Comparison of ENCODE assay signal across 14 cellular contexts in the genomic region with DNA sequence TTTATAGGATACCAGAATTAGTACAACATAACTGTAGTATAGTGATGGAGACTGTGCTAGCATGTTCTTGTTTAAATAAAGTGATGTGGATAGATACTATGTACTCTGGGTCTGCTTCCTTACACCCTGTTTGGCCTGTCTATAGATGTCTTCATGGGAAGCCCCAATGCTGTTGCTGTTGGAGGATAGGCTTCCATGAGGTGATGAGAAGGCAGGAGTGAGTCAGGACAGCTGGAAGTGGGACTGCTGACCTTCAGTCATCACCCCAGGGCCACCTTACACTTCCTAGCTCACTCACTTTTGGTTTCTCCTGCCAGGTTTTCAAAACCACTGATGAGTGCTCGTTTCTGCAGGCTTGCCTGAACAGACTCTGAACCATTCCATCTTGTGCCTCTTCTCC. TPM values are rescaled to one million over a fixed set of nuclear protein-coding genes. Genes with fewer than 3 reads are reported as not detected.
DNase-seq lines count a peak whose midpoint lies in the region; ATAC-seq and TF ChIP-seq lines count a peak whose summit lies in the region.
"Had no signal": no experiment of that assay in that cellular context is flagged by ENCODE, and none has a peak within 500 bp of the region (broad histone marks: within the 10 kb centered on the region; RNA-seq: fewer than 3 reads in every experiment).

No MANE protein-coding gene starts in this region.

- H3K9me3 ChIP-seq in PC-3 (ENCODE audit: low read length): no peaks in the 10 kb centered on the region
- H3K9me3 ChIP-seq: pancreas, tibial artery had no signal

- DNase-seq in stimulated activated naive CD8-positive, alpha-beta T cell treated with anti-CD3 and anti-CD28 coated beads, Interleukin-15, Interleukin-2, amounts not matched to agents 100 U/mL and 50 U/mL, for 24 hours: no peak
- DNase-seq in stimulated activated naive CD8-positive, alpha-beta T cell treated with anti-CD3 and anti-CD28 coated beads, Interleukin-15, amount 100 ng/mL, for 72 hours: no peak
- DNase-seq in PC-3 (peak; percentile 63), fibroblast of pulmonary artery (ENCODE audit: low read depth) (peak; percentile 25), DMS53 treated with DMSO at 0.1 percent for 48 hours (lab: John Stamatoyannopoulos, UW; ENCODE audit: unreplicated experiment) (no peak), Kasumi-1 (lab: John Stamatoyannopoulos, UW) (no peak)
- DNase-seq in effector CD4-positive, alpha-beta T cell: no peak
- DNase-seq: activated CD4-positive, alpha-beta T cell treated with anti-CD3 and anti-CD28 coated beads for 1 hour; Karpas-422; kidney; pancreas; tibial artery had no signal

- no TSS peak for BruUV-seq in PC-3 (replicated peaks; lab: Mats Ljungman, UMichigan)

- no peaks in the 10 kb centered on the region for H3K9me2 ChIP-seq in PC-3 (replicated peaks; ENCODE audit: low read length)

- H3K36me3 ChIP-seq in PC-3 (ENCODE audit: low read depth, low read length): peaks cover 6% of the 10 kb centered on the region; the same call in 1 of the 2 replicates
- H3K36me3 ChIP-seq: pancreas, tibial artery had no signal

- H3K4me3 Mint-ChIP-seq in stimulated activated naive CD8-positive, alpha-beta T cell treated with anti-CD3 and anti-CD28 coated beads, Interleukin-15, amount 100 ng/mL, for 72 hours: no peak overlapping the region
- H3K4me3 Mint-ChIP-seq: activated naive CD4-positive, alpha-beta T cell treated with anti-CD3 and anti-CD28 coated beads, Interleukin-2, amount 50 U/mL, for 24 hours had no signal

- no peak overlapping the region for H3K9ac ChIP-seq in PC-3 (ENCODE audit: low read length)

- H3K27me3 Mint-ChIP-seq in stimulated activated naive CD8-positive, alpha-beta T cell treated with anti-CD3 and anti-CD28 coated beads, Interleukin-15, amount 100 ng/mL, for 72 hours: no peaks in the 10 kb centered on the region
- H3K27me3 Mint-ChIP-seq: activated naive CD4-positive, alpha-beta T cell treated with anti-CD3 and anti-CD28 coated beads, Interleukin-2, amount 50 U/mL, for 24 hours had no signal

- no peaks in the 10 kb centered on the region for H3F3A ChIP-seq in PC-3 (ENCODE audit: low read length, unreplicated experiment)

- H3K27ac Mint-ChIP-seq in stimulated activated naive CD8-positive, alpha-beta T cell treated with anti-CD3 and anti-CD28 coated beads, Interleukin-15, amount 100 ng/mL, for 72 hours: peak overlapping the region in 1 of 2 donors; percentile 50
- H3K27ac Mint-ChIP-seq: activated naive CD4-positive, alpha-beta T cell treated with anti-CD3 and anti-CD28 coated beads, Interleukin-2, amount 50 U/mL, for 24 hours had no signal

- ATAC-seq in stimulated activated naive CD8-positive, alpha-beta T cell treated with anti-CD3 and anti-CD28 coated beads, Interleukin-15, Interleukin-2, amounts not matched to agents 100 U/mL and 50 U/mL, for 24 hours: peak; percentile 68
- no peak for ATAC-seq in stimulated activated naive CD8-positive, alpha-beta T cell treated with anti-CD3 and anti-CD28 coated beads, Interleukin-15, amount 100 ng/mL, for 72 hours
- ATAC-seq in PC-3: peak; percentile 60; the same call in 1 of the 2 replicates
- ATAC-seq in GM18505 (IDR thresholded peaks at IDR 0.05; ENCODE audit: unreplicated experiment): no peak

- no peaks in the 10 kb centered on the region for H4K20me1 ChIP-seq in PC-3 (ENCODE audit: low read length)

- no peaks in the 10 kb centered on the region for H3K27me3 ChIP-seq in PC-3 (ENCODE audit: low read length)
- H3K27me3 ChIP-seq: pancreas, tibial artery had no signal

- no peak for TF ChIP-seq CTCF in PC-3 (conservative IDR thresholded peaks at IDR 0.05; ENCODE audit: low read depth, low read length)
- no peak for TF ChIP-seq CTCF in fibroblast of pulmonary artery (IDR thresholded peaks at IDR 0.05; ENCODE audit: low read length, missing control alignments)

- CTCF ChIA-PET in PC-3 (lab: Charles Lee): no interaction called here

- intact Hi-C loops in PC-3 (cut with micrococcal nuclease): no loop called here

- TF ChIP-seq POLR2A in GM18505 (IDR thresholded peaks at IDR 0.05; ENCODE audit: borderline replicate concordance, extremely low read depth, insufficient read depth, insufficient read length): no peak

- H3K27ac ChIP-seq in PC-3 (ENCODE audit: low read length): no peak overlapping the region
- H3K27ac ChIP-seq: tibial artery had no signal

- POLR2A ChIA-PET in PC-3 (lab: Charles Lee; ENCODE audit: unreplicated experiment): no interaction called here

- peaks cover 12% of the 10 kb centered on the region for H3K4me1 Mint-ChIP-seq in stimulated activated naive CD8-positive, alpha-beta T cell treated with anti-CD3 and anti-CD28 coated beads, Interleukin-15, amount 100 ng/mL, for 72 hours

- no peaks in the 10 kb centered on the region for H3K9me3 Mint-ChIP-seq in stimulated activated naive CD8-positive, alpha-beta T cell treated with anti-CD3 and anti-CD28 coated beads, Interleukin-15, amount 100 ng/mL, for 72 hours
- H3K9me3 Mint-ChIP-seq: activated naive CD4-positive, alpha-beta T cell treated with anti-CD3 and anti-CD28 coated beads, Interleukin-2, amount 50 U/mL, for 24 hours had no signal

- no peak overlapping the region for H3K4me3 ChIP-seq in PC-3 (ENCODE audit: low read length)
- no peak overlapping the region for H3K4me3 ChIP-seq in fibroblast of pulmonary artery (replicated peaks; ENCODE audit: low read depth, low read length)
- H3K4me3 ChIP-seq: pancreas, tibial artery had no signal

- H3K4me1 ChIP-seq in PC-3 (ENCODE audit: insufficient read depth, low read length): peaks cover 23% of the 10 kb centered on the region

- H2AFZ ChIP-seq in PC-3 (ENCODE audit: low read length): no peak overlapping the region

- H3K4me2 ChIP-seq in PC-3 (ENCODE audit: low read length): 0 out of 2 replicates have a peak overlapping the region, but pooled peaks have one; percentile 3

- peaks cover 70% of the 10 kb centered on the region for H3K79me2 ChIP-seq in PC-3 (ENCODE audit: low read length)

RNA-seq across cellular contexts. Expression of gene KCTD4, which starts 4.2 kb away (rescaled TPM):
- not detected in 2 replicates for total RNA-seq in PC-3 (2014; rRNA removed)

Comparison
In these comparisons a context has a peak if more than half of its experiments do, and no peak if none do; other contexts are left out.
1. ATAC-seq: peak in stimulated activated naive CD8-positive, alpha-beta T cell treated with anti-CD3 and anti-CD28 coated beads, Interleukin-15, Interleukin-2, amounts not matched to agents 100 U/mL and 50 U/mL, for 24 hours (single experiment) and PC-3 (single experiment); none in stimulated activated naive CD8-positive, alpha-beta T cell treated with anti-CD3 and anti-CD28 coated beads, Interleukin-15, amount 100 ng/mL, for 72 hours (single experiment) and GM18505 (single experiment).
2. DNase-seq: peak in PC-3 (single experiment) and fibroblast of pulmonary artery (single experiment); none in stimulated activated naive CD8-positive, alpha-beta T cell treated with anti-CD3 and anti-CD28 coated beads, Interleukin-15, Interleukin-2, amounts not matched to agents 100 U/mL and 50 U/mL, for 24 hours (single experiment), stimulated activated naive CD8-positive, alpha-beta T cell treated with anti-CD3 and anti-CD28 coated beads, Interleukin-15, amount 100 ng/mL, for 72 hours (0 of 2), DMS53 treated with DMSO at 0.1 percent for 48 hours (single experiment), effector CD4-positive, alpha-beta T cell (single experiment) and Kasumi-1 (0 of 2).